ENCODE assay signal across 1 cellular context in genomic region chr1:26695417-26696190, GRCh38.
A peak's percentile ranks its signal among the peaks of the same experiment; 100 is the strongest.
TF ChIP-seq lines count a peak whose summit lies in the region.

Gene ARID1A (plus strand): TSS chr1:26696015. CDS start chr1:26696404, 389 bp downstream.

TF ChIP-seq in HepG2, 621 proteins besides CTCF, POLR2A, EP300 and RAD21 (continued from another document and continues in another):
- TF ChIP-seq CAMTA2 (CRISPR knock-in tag; IDR thresholded peaks at IDR 0.05; ENCODE audit: borderline replicate concordance) (peak; percentile 97; the same call in 1 of the 2 replicates), ISX (CRISPR knock-in tag; conservative IDR thresholded peaks at IDR 0.05) (no peak), ZSCAN20 (CRISPR knock-in tag; IDR thresholded peaks at IDR 0.05; ENCODE audit: borderline replicate concordance) (no peak; the same call in 1 of the 2 replicates), KMT2B (CRISPR knock-in tag; IDR thresholded peaks at IDR 0.05) (peak; percentile 87), PRDM10 (CRISPR knock-in tag; IDR thresholded peaks at IDR 0.05; ENCODE audit: low read depth) (peak; percentile 68; the same call in 1 of the 2 replicates), HHEX (CRISPR knock-in tag; IDR thresholded peaks at IDR 0.05) (no peak; the same call in 1 of the 2 replicates), SP2 (CRISPR knock-in tag; IDR thresholded peaks at IDR 0.05) (no peak), ESRRA (CRISPR knock-in tag; IDR thresholded peaks at IDR 0.05; ENCODE audit: low read depth) (peak; percentile 66; the same call in 1 of the 2 replicates), KLF12 (CRISPR knock-in tag; IDR thresholded peaks at IDR 0.05; ENCODE audit: borderline replicate concordance) (no peak), CBFB (CRISPR knock-in tag; IDR thresholded peaks at IDR 0.05) (peak; percentile 96), TRAFD1 (CRISPR knock-in tag; IDR thresholded peaks at IDR 0.05; ENCODE audit: borderline replicate concordance) (no peak), HDAC6 (IDR thresholded peaks at IDR 0.05; ENCODE audit: low read depth, low read length) (no peak), CC2D1A (CRISPR knock-in tag; IDR thresholded peaks at IDR 0.05) (no peak), IRF2 (CRISPR knock-in tag; IDR thresholded peaks at IDR 0.05) (peak; percentile 93; the same call in 1 of the 2 replicates), DPF2 (CRISPR knock-in tag; IDR thresholded peaks at IDR 0.05; ENCODE audit: borderline replicate concordance, low read depth) (peak; percentile 38; the same call in 1 of the 2 replicates), KDM3A (CRISPR knock-in tag; IDR thresholded peaks at IDR 0.05; ENCODE audit: low read depth) (peak; percentile 98; the same call in 1 of the 2 replicates), TSC22D2 (CRISPR knock-in tag; IDR thresholded peaks at IDR 0.05; ENCODE audit: borderline replicate concordance) (peak; percentile 97), HNRNPL (IDR thresholded peaks at IDR 0.05; ENCODE audit: low read depth, low read length) (peak; percentile 79), NFYC (CRISPR knock-in tag; IDR thresholded peaks at IDR 0.05) (0 out of 2 replicates have a peak, but pooled peaks have one; percentile 30), ZMYM2 (CRISPR knock-in tag; IDR thresholded peaks at IDR 0.05) (no peak), ZBED4 (CRISPR knock-in tag; IDR thresholded peaks at IDR 0.05; ENCODE audit: borderline replicate concordance) (no peak; the same call in none of the 2 replicates), EED (CRISPR knock-in tag; IDR thresholded peaks at IDR 0.05) (0 out of 2 replicates have a peak, but pooled peaks have one; percentile 31), JUNB (CRISPR knock-in tag; IDR thresholded peaks at IDR 0.05; ENCODE audit: borderline replicate concordance) (no peak), YEATS2 (CRISPR knock-in tag; IDR thresholded peaks at IDR 0.05; ENCODE audit: borderline replicate concordance) (peak; percentile 78; the same call in 1 of the 2 replicates), CBX2 (IDR thresholded peaks at IDR 0.05; ENCODE audit: low read depth, low read length) (no peak), CBX2 (CRISPR knock-in tag; IDR thresholded peaks at IDR 0.05; ENCODE audit: low read depth) (0 out of 2 replicates have a peak, but pooled peaks have one; percentile 28), GTF3A (CRISPR knock-in tag; conservative IDR thresholded peaks at IDR 0.05) (no peak), ZNF724P (CRISPR knock-in tag; IDR thresholded peaks at IDR 0.05; ENCODE audit: borderline replicate concordance) (peak; percentile 97), PCBP1 (IDR thresholded peaks at IDR 0.05; ENCODE audit: borderline replicate concordance, low read depth, low read length) (peak; percentile 83), RBM39 (IDR thresholded peaks at IDR 0.05; ENCODE audit: low read depth, low read length, poor library complexity, severe bottlenecking) (peak; percentile 64), ATF6 (CRISPR knock-in tag; conservative IDR thresholded peaks at IDR 0.05) (no peak), ZNF777 (CRISPR knock-in tag; IDR thresholded peaks at IDR 0.05) (peak; percentile 95), ZGPAT (CRISPR knock-in tag; IDR thresholded peaks at IDR 0.05) (peak; percentile 97), ZFP90 (CRISPR knock-in tag; IDR thresholded peaks at IDR 0.05; ENCODE audit: borderline replicate concordance) (peak; percentile 55), ZHX2 (IDR thresholded peaks at IDR 0.05; ENCODE audit: low read depth) (peak; percentile 80; the same call in 1 of the 2 replicates), ZHX2 (CRISPR knock-in tag; IDR thresholded peaks at IDR 0.05; ENCODE audit: borderline replicate concordance) (no peak), TMF1 (CRISPR knock-in tag; IDR thresholded peaks at IDR 0.05; ENCODE audit: low read depth) (peak; percentile 97), ZKSCAN8 (CRISPR knock-in tag; IDR thresholded peaks at IDR 0.05; ENCODE audit: borderline replicate concordance) (no peak), ZSCAN9 (CRISPR knock-in tag; IDR thresholded peaks at IDR 0.05; ENCODE audit: borderline replicate concordance) (0 out of 2 replicates have a peak, but pooled peaks have one; percentile 59), HOXA5 (CRISPR knock-in tag; IDR thresholded peaks at IDR 0.05) (peak; percentile 86), ZNF101 (CRISPR knock-in tag; IDR thresholded peaks at IDR 0.05; ENCODE audit: borderline replicate concordance, low read depth) (no peak; the same call in 1 of the 2 replicates), ISL2 (CRISPR knock-in tag; IDR thresholded peaks at IDR 0.05) (peak; percentile 83), ZSCAN31 (CRISPR knock-in tag; IDR thresholded peaks at IDR 0.05; ENCODE audit: low read depth) (peak; percentile 81; the same call in 1 of the 2 replicates)
